In the genomic region with DNA sequence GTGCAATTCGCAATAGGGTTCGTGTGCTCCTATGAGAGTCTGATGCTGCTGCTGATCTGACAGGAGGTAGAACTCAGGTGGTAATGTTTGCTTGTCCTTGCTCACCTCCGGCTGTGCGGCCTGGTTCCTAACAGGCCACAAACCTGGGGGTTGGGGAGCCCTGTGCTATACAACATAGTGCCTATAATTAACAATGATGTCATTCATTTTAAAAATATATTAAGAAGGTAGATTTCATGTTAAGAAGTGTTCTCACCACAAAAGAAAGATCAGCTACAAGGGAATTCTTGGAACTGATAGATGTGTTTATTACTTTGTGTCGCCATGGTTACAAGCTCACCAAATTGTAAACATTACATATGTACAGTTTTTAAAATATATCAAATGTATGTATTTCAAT, we compare ENCODE assay signal across 21 cellular contexts.
DNase-seq lines count a peak whose midpoint lies in the region; ATAC-seq, FAIRE-seq and TF ChIP-seq lines count a peak whose summit lies in the region.
"Had no signal": no experiment of that assay in that cellular context is flagged by ENCODE, and none has a peak within 500 bp of the region (broad histone marks: within the 10 kb centered on the region; RNA-seq: fewer than 3 reads in every experiment).

No MANE protein-coding gene starts in this region.

- no peak overlapping the region for H2BK12ac ChIP-seq in neuronal stem cell (ENCODE audit: low read length)

- RAD21 ChIA-PET in GM12878 (lab: Charles Lee; ENCODE audit: unreplicated experiment): no interaction called here

- H3K9ac ChIP-seq in GM12878 (ENCODE audit: control insufficient read depth, insufficient read depth, low read length): no peak overlapping the region
- no peak overlapping the region for H3K9ac ChIP-seq in neuronal stem cell (ENCODE audit: low read depth, low read length, poor library complexity)
- H3K9ac ChIP-seq: BLaER1 treated with 17β-estradiol and CSF1 and Interleukin-3, amounts not matched to agents 10 nM and 100 nM had no signal

- H3K4me2 ChIP-seq in GM12878 (ENCODE audit: control insufficient read depth, insufficient read depth) (no peak overlapping the region), neuronal stem cell (ENCODE audit: insufficient read depth, low read length, poor library complexity, severe bottlenecking) (no peak overlapping the region)
- H3K4me2 ChIP-seq: BLaER1 treated with 17β-estradiol and CSF1 and Interleukin-3, amounts not matched to agents 10 nM and 100 nM; GM23338 had no signal

- H4K20me1 ChIP-seq in GM12878 (ENCODE audit: control insufficient read depth, insufficient read depth): no peaks in the 10 kb centered on the region
- H4K20me1 ChIP-seq: BLaER1 treated with 17β-estradiol and CSF1 and Interleukin-3, amounts not matched to agents 10 nM and 100 nM had no signal

- no peak overlapping the region for H2BK5ac ChIP-seq in neuronal stem cell (ENCODE audit: low read length)

- H3K27ac ChIP-seq in heart right ventricle: no peak overlapping the region
- no peak overlapping the region for H3K27ac ChIP-seq in GM12878 (ENCODE audit: control insufficient read depth, insufficient read depth)
- no peak overlapping the region for H3K27ac ChIP-seq in neuronal stem cell (replicated peaks; ENCODE audit: low read length)
- no peak overlapping the region for H3K27ac ChIP-seq in stomach
- H3K27ac ChIP-seq: 22Rv1; BLaER1 treated with 17β-estradiol and CSF1 and Interleukin-3, amounts not matched to agents 10 nM and 100 nM had no signal

- no peak overlapping the region for H4K91ac ChIP-seq in neuronal stem cell (ENCODE audit: low read depth, low read length, poor library complexity)

- no peaks in the 10 kb centered on the region for H3K27me3 ChIP-seq in heart right ventricle
- no peaks in the 10 kb centered on the region for H3K27me3 ChIP-seq in GM12878 (replicated peaks in 1 of 2; ENCODE audit: control insufficient read depth in 2 of 2, insufficient read depth in 2 of 2, low read length in 1 of 2)
- no peaks in the 10 kb centered on the region for H3K27me3 ChIP-seq in neuronal stem cell (ENCODE audit: control insufficient read depth in 3 of 3, insufficient read depth in 3 of 3, low read depth in 1 of 3, low read length in 3 of 3)
- no peaks in the 10 kb centered on the region for H3K27me3 ChIP-seq in stomach
- H3K27me3 ChIP-seq: BE2C; BLaER1 treated with 17β-estradiol and CSF1 and Interleukin-3, amounts not matched to agents 10 nM and 100 nM had no signal

- intact Hi-C loops in Right ventricle myocardium inferior (cut with DNase I) (no loop called here), heart right ventricle (cut with DNase I) (loop anchor here in 4 of 10 donors (5.0 to 10.0 kb wide), 4 partner anchors 1076 to 1708 kb away; no protein-coding TSS in a partner anchor), GM12878 (cut with micrococcal nuclease; ENCODE audit: unreplicated experiment) (no loop called here), stomach (cut with DNase I; ENCODE audit: low total_unique reads) (no loop called here)

- ATAC-seq in Right ventricle myocardium inferior (no peak), heart right ventricle (no peak), GM12878 (no peak)
- ATAC-seq: GM23338 had no signal

- H2BK15ac ChIP-seq in neuronal stem cell (ENCODE audit: low read length): no peak overlapping the region

- H3K36me3 ChIP-seq in heart right ventricle: no peaks in the 10 kb centered on the region
- no peaks in the 10 kb centered on the region for H3K36me3 ChIP-seq in GM12878 (ENCODE audit: control insufficient read depth in 2 of 2, insufficient read depth in 2 of 2, low read length in 1 of 2)
- no peaks in the 10 kb centered on the region for H3K36me3 ChIP-seq in neuronal stem cell (replicated peaks in 1 of 2; ENCODE audit: control insufficient read depth in 2 of 2, insufficient read depth in 2 of 2, low read length in 2 of 2)
- no peaks in the 10 kb centered on the region for H3K36me3 ChIP-seq in stomach
- H3K36me3 ChIP-seq: BE2C; BLaER1 treated with 17β-estradiol and CSF1 and Interleukin-3, amounts not matched to agents 10 nM and 100 nM; HAP-1 had no signal

- H3K4me1 ChIP-seq in heart right ventricle (no peaks in the 10 kb centered on the region), GM12878 (ENCODE audit: control insufficient read depth, insufficient read depth, low read length) (no peaks in the 10 kb centered on the region), neuronal stem cell (ENCODE audit: control insufficient read depth in 2 of 2, insufficient read depth in 1 of 2, low read depth in 1 of 2, low read length in 2 of 2) (peaks cover 0 to 4% of the 10 kb centered on the region in 2 donors), stomach (no peaks in the 10 kb centered on the region)
- H3K4me1 ChIP-seq: BE2C; BLaER1 treated with 17β-estradiol and CSF1 and Interleukin-3, amounts not matched to agents 10 nM and 100 nM; HAP-1 had no signal

- H2AK5ac ChIP-seq in neuronal stem cell (ENCODE audit: low read depth, low read length): no peak overlapping the region

- H3K14ac ChIP-seq in neuronal stem cell (ENCODE audit: low read length): no peak overlapping the region

- no peak overlapping the region for H4K8ac ChIP-seq in neuronal stem cell (ENCODE audit: low read depth, low read length)

- H3K18ac ChIP-seq in neuronal stem cell (ENCODE audit: low read length): peak overlapping the region; percentile 49

- no peak overlapping the region for H3K23ac ChIP-seq in neuronal stem cell (ENCODE audit: low read depth, low read length, poor library complexity)

- TF ChIP-seq POLR2A in GM12878 (IDR thresholded peaks at IDR 0.05; ENCODE audit: low read depth, low read length) (no peak), stomach (IDR thresholded peaks at IDR 0.05) (no peak)

- in situ Hi-C loops in GM12878 (cut with MboI): no loop called here

- no peaks in the 10 kb centered on the region for H3K79me1 ChIP-seq in neuronal stem cell (ENCODE audit: low read depth, low read length)

- POLR2A ChIA-PET in GM12878 (lab: Charles Lee): no interaction called here

- no peak for TF ChIP-seq RAD21 in GM12878 (IDR thresholded peaks at IDR 0.05; ENCODE audit: insufficient read depth, low read depth, low read length)

- H2AFZ ChIP-seq in GM12878 (ENCODE audit: control insufficient read depth, low read depth, low read length) (no peak overlapping the region), neuronal stem cell (ENCODE audit: low read length) (no peak overlapping the region)
- H2AFZ ChIP-seq: GM23338 had no signal

- BruUV-seq in GM12878 (replicated peaks; lab: Mats Ljungman, UMichigan): no TSS peak

- H3K9me3 ChIP-seq in heart right ventricle (no peaks in the 10 kb centered on the region), GM12878 (replicated peaks; ENCODE audit: control insufficient read depth, insufficient read depth, low read length) (no peaks in the 10 kb centered on the region), neuronal stem cell (replicated peaks in 1 of 2; ENCODE audit: control insufficient read depth in 2 of 2, insufficient read depth in 1 of 2, low read depth in 1 of 2, low read length in 2 of 2) (no peaks in the 10 kb centered on the region), stomach (no peaks in the 10 kb centered on the region)
- H3K9me3 ChIP-seq: BE2C; BLaER1 treated with 17β-estradiol and CSF1 and Interleukin-3, amounts not matched to agents 10 nM and 100 nM; HAP-1 had no signal

- no peak overlapping the region for H3K4me3 ChIP-seq in heart right ventricle
- no peak overlapping the region for H3K4me3 ChIP-seq in GM12878
- H3K4me3 ChIP-seq in neuronal stem cell (ENCODE audit: low read length in 2 of 2): no peak overlapping the region
- H3K4me3 ChIP-seq in stomach: no peak overlapping the region
- H3K4me3 ChIP-seq: BLaER1 treated with 17β-estradiol and CSF1 and Interleukin-3, amounts not matched to agents 10 nM and 100 nM; GM23338; HAP-1 had no signal

- no peak for FAIRE-seq in GM12878 (lab: Jason Lieb, UNC)
- FAIRE-seq: A204.1, D721Med, GM12891, GM18507 had no signal

- TF ChIP-seq CTCF in heart right ventricle (IDR thresholded peaks at IDR 0.05) (no peak), GM12878 (IDR thresholded peaks at IDR 0.05 in 2 of 3, conservative IDR thresholded peaks at IDR 0.05 in 1 of 3; ENCODE audit: control insufficient read depth in 2 of 3, extremely low read depth in 1 of 3, insufficient read depth in 1 of 3, low read depth in 3 of 3, low read length in 3 of 3) (no peak), stomach (IDR thresholded peaks at IDR 0.05) (no peak)

- DNase-seq in Right ventricle myocardium inferior (ENCODE audit: missing footprints) (peak; percentile 47), heart right ventricle (no peak), GM12878 (ENCODE audit: low read depth, low spot score) (no peak), neuronal stem cell (ENCODE audit: low spot score) (no peak), Ammon's horn (ENCODE audit: low spot score) (no peak), stomach (no peak)
- DNase-seq: BE2C; CD4-positive, alpha-beta T cell; CD8-positive, alpha-beta memory T cell; DMS 273 treated with DMSO at 0.1 percent for 48 hours; DMS79; EL; GDM1 had no signal

- SMC1A ChIA-PET in GM12878 (lab: Charles Lee; ENCODE audit: uncharacterized antibody, unreplicated experiment): interaction anchor here (2.2 kb wide), 1 partner anchor 11 kb away, joined by 5 read pairs; no protein-coding TSS in a partner anchor

- TF ChIP-seq EP300 in GM12878 (IDR thresholded peaks at IDR 0.05; ENCODE audit: borderline replicate concordance in 1 of 2, control insufficient read depth in 1 of 2, low read depth in 2 of 2, low read length in 2 of 2) (no peak), stomach (IDR thresholded peaks at IDR 0.05) (no peak)

- CTCF ChIA-PET in GM12878 (lab: Yijun Ruan, JAX): no interaction called here

- H3K4ac ChIP-seq in neuronal stem cell (ENCODE audit: low read length): no peak overlapping the region

- no peaks in the 10 kb centered on the region for H3K79me2 ChIP-seq in GM12878 (ENCODE audit: control insufficient read depth, insufficient read depth, low read length)

- WGBS in heart right ventricle, 2 donors: 91 to 96% methylated on average over 5 of the region's 5 CpGs
- 58% methylated on average over 5 of the region's 5 CpGs for WGBS in GM12878 (ENCODE audit: insufficient coverage, insufficient replicate concordance, low lambda C conversion rate, missing lambda C conversion rate)
- WGBS in neuronal stem cell (ENCODE audit: extremely low coverage in 2 of 2, insufficient read length in 2 of 2, insufficient replicate concordance in 1 of 2), 2 donors: no CpG with 5 or more reads among the region's 5 CpGs
- WGBS in stomach, 5 donors: 85 to 91% (median 89%) methylated on average over 5 of the region's 5 CpGs

- H2BK120ac ChIP-seq in neuronal stem cell (ENCODE audit: low read depth, low read length): no peak overlapping the region

TF ChIP-seq in GM12878, 131 proteins besides CTCF, POLR2A, EP300 and RAD21:
- TF ChIP-seq ATF7 (IDR thresholded peaks at IDR 0.05; ENCODE audit: low read depth) (0 out of 2 replicates have a peak, but pooled peaks have one; percentile 20), YBX1 (IDR thresholded peaks at IDR 0.05) (no peak)
